ENCODE assay signal across 16 cellular contexts in genomic region chr19:27735314-27735713, GRCh38.
DNase-seq lines count a peak whose midpoint lies in the region; ATAC-seq and TF ChIP-seq lines count a peak whose summit lies in the region.
"Had no signal": no experiment of that assay in that cellular context is flagged by ENCODE, and none has a peak within 500 bp of the region (broad histone marks: within the 10 kb centered on the region; RNA-seq: fewer than 3 reads in every experiment).

No MANE protein-coding gene starts in this region.

- H3K4me3 ChIP-seq in right atrium auricular region = no peak overlapping the region
- H3K4me3 ChIP-seq: BLaER1 had no signal

- TF ChIP-seq CTCF in right atrium auricular region (IDR thresholded peaks at IDR 0.05) = no peak
- TF ChIP-seq CTCF in type B pancreatic cell (conservative IDR thresholded peaks at IDR 0.05) = no peak

- peaks cover 40% of the 10 kb centered on the region for H3K36me3 Mint-ChIP-seq in type B pancreatic cell

- ATAC-seq in Right ventricle myocardium inferior (no peak), left lobe of liver (no peak), GM18517 (IDR thresholded peaks at IDR 0.05; ENCODE audit: unreplicated experiment) (no peak), GM19452 (IDR thresholded peaks at IDR 0.05; ENCODE audit: unreplicated experiment) (no peak)
- ATAC-seq: HepG2 had no signal

- peaks cover 0 to 12% of the 10 kb centered on the region in 2 donors for H3K4me1 ChIP-seq in right atrium auricular region
- H3K4me1 ChIP-seq: BLaER1 had no signal

- H3K9me3 ChIP-seq in right atrium auricular region = no peaks in the 10 kb centered on the region

- DNase-seq in right atrium auricular region (ENCODE audit: low spot score) (peak; percentile 32), Right ventricle myocardium inferior (ENCODE audit: missing footprints) (no peak), left lobe of liver (ENCODE audit: low spot score) (peak; percentile 21), type B pancreatic cell (ENCODE audit: extremely low spot score, unreplicated experiment) (peak; percentile 32), NK-92 (lab: John Stamatoyannopoulos, UW; ENCODE audit: unreplicated experiment) (no peak)
- DNase-seq: 8988T; CD4-positive, alpha-beta memory T cell; DMS153; DMS79; GF-D8; H9 had no signal

- H3K27me3 Mint-ChIP-seq in type B pancreatic cell = no peaks in the 10 kb centered on the region
- H3K27me3 Mint-ChIP-seq: CD4-positive, alpha-beta memory T cell had no signal

- no peaks in the 10 kb centered on the region for H3K4me1 Mint-ChIP-seq in type B pancreatic cell (ENCODE audit: unreplicated experiment)
- H3K4me1 Mint-ChIP-seq: CD14-positive monocyte; CD4-positive, alpha-beta memory T cell; H9 had no signal

- H3K27me3 ChIP-seq in right atrium auricular region = no peaks in the 10 kb centered on the region
- H3K27me3 ChIP-seq: BLaER1 had no signal

- H3K27ac Mint-ChIP-seq in type B pancreatic cell = no peak overlapping the region
- H3K27ac Mint-ChIP-seq: CD14-positive monocyte; CD4-positive, alpha-beta memory T cell; H9 had no signal

- H3K9me3 Mint-ChIP-seq in type B pancreatic cell = peaks cover 13% of the 10 kb centered on the region

- intact Hi-C loops in Right ventricle myocardium inferior (cut with DNase I) = no loop called here

- no peak overlapping the region for H3K4me3 Mint-ChIP-seq in type B pancreatic cell
- H3K4me3 Mint-ChIP-seq: CD14-positive monocyte; CD4-positive, alpha-beta memory T cell; H9 had no signal

- no peak overlapping the region for H3K27ac ChIP-seq in right atrium auricular region
- H3K27ac ChIP-seq: BLaER1 had no signal

- H3K36me3 ChIP-seq in right atrium auricular region = peaks cover 5% of the 10 kb centered on the region

Comparison
In these comparisons a context has a peak if more than half of its experiments do, and no peak if none do; other contexts are left out.
1. DNase-seq: peak in right atrium auricular region (single experiment), left lobe of liver (single experiment) and type B pancreatic cell (single experiment); none in Right ventricle myocardium inferior (single experiment) and NK-92 (single experiment).